ENCODE assay signal across 9 cellular contexts in genomic region chr11:1298695-1299492, GRCh38. TPM values are rescaled to one million over a fixed set of nuclear protein-coding genes. Genes with fewer than 3 reads are reported as not detected.
A peak's percentile ranks its signal among the peaks of the same experiment; 100 is the strongest.
DNase-seq lines count a peak whose midpoint lies in the region; ATAC-seq and TF ChIP-seq lines count a peak whose summit lies in the region.
"Had no signal": no experiment of that assay in that cellular context is flagged by ENCODE, and none has a peak within 500 bp of the region (broad histone marks: within the 10 kb centered on the region; RNA-seq: fewer than 3 reads in every experiment).

No MANE protein-coding gene starts in this region.

- H3K4me2 ChIP-seq in PC-3 (ENCODE audit: low read length) = peak overlapping the region; percentile 48; the same call in 1 of the 2 replicates

- CTCF ChIA-PET in PC-3 (lab: Charles Lee) = no interaction called here

- H3K27ac ChIP-seq in PC-3 (ENCODE audit: low read length) = no peak overlapping the region

- H3K27me3 ChIP-seq in PC-3 (ENCODE audit: low read length) = no peaks in the 10 kb centered on the region

- intact Hi-C loops in PC-3 (cut with micrococcal nuclease) = no loop called here

- no peak overlapping the region for H3K4me3 ChIP-seq in PC-3 (ENCODE audit: low read length)

- H4K20me1 ChIP-seq in PC-3 (ENCODE audit: low read length) = peaks cover 6% of the 10 kb centered on the region; the same call in 1 of the 2 replicates

- peak; percentile 46 for DNase-seq in GM04503 (ENCODE audit: low read depth)
- DNase-seq in PC-3 = peak; percentile 69
- DNase-seq in fibroblast of the conjunctiva (ENCODE audit: low read depth) = peak; percentile 63
- DNase-seq in non-pigmented ciliary epithelial cell (ENCODE audit: low read depth) = peak; percentile 10
- DNase-seq in stimulated activated CD4-positive, alpha-beta T cell treated with anti-CD3 and anti-CD28 coated beads, Interleukin-1b, Interleukin-23, amount 100 ng/mL, for 48 hours = no peak

- peaks cover 14% of the 10 kb centered on the region for H3K4me1 ChIP-seq in PC-3 (ENCODE audit: insufficient read depth, low read length)

- H3F3A ChIP-seq in PC-3 (ENCODE audit: low read length, unreplicated experiment) = no peaks in the 10 kb centered on the region

- H3K79me2 ChIP-seq in PC-3 (ENCODE audit: low read length) = peaks cover 74% of the 10 kb centered on the region

- TF ChIP-seq CTCF in PC-3 (conservative IDR thresholded peaks at IDR 0.05; ENCODE audit: low read depth, low read length) = no peak

- BruUV-seq in PC-3 (replicated peaks; lab: Mats Ljungman, UMichigan) = no TSS peak

- POLR2A ChIA-PET in PC-3 (lab: Charles Lee; ENCODE audit: unreplicated experiment) = no interaction called here

- ATAC-seq in PC-3 (peak; percentile 69), GM19324 (IDR thresholded peaks at IDR 0.05; ENCODE audit: low FRiP score, unreplicated experiment) (no peak), HG03521 (IDR thresholded peaks at IDR 0.05; ENCODE audit: unreplicated experiment) (no peak), HG02973 (IDR thresholded peaks at IDR 0.05; ENCODE audit: unreplicated experiment) (no peak)
- ATAC-seq: HCT116 had no signal

- no peak overlapping the region for H3K9ac ChIP-seq in PC-3 (ENCODE audit: low read length)

- no peaks in the 10 kb centered on the region for H3K9me3 ChIP-seq in PC-3 (ENCODE audit: low read length)

- H3K9me2 ChIP-seq in PC-3 (replicated peaks; ENCODE audit: low read length) = no peaks in the 10 kb centered on the region

- no peaks in the 10 kb centered on the region; the same call in 1 of the 2 replicates for H3K36me3 ChIP-seq in PC-3 (ENCODE audit: low read depth, low read length)

- no peak overlapping the region for H2AFZ ChIP-seq in PC-3 (ENCODE audit: low read length)

RNA-seq across cellular contexts. Expression of gene TOLLIP, which starts 10.5 kb away (rescaled TPM):
- total RNA-seq in PC-3 (2014; rRNA removed) = 36.1 and 43.2 TPM in 2 replicates
